In genomic region chr15:74433592-74434259, GRCh38 we compare ENCODE assay signal across 8 cellular contexts. TPM values are rescaled to one million over a fixed set of nuclear protein-coding genes. Genes with fewer than 3 reads are reported as not detected.
DNase-seq lines count a peak whose midpoint lies in the region; ATAC-seq and TF ChIP-seq lines count a peak whose summit lies in the region.

A gene with protein sequence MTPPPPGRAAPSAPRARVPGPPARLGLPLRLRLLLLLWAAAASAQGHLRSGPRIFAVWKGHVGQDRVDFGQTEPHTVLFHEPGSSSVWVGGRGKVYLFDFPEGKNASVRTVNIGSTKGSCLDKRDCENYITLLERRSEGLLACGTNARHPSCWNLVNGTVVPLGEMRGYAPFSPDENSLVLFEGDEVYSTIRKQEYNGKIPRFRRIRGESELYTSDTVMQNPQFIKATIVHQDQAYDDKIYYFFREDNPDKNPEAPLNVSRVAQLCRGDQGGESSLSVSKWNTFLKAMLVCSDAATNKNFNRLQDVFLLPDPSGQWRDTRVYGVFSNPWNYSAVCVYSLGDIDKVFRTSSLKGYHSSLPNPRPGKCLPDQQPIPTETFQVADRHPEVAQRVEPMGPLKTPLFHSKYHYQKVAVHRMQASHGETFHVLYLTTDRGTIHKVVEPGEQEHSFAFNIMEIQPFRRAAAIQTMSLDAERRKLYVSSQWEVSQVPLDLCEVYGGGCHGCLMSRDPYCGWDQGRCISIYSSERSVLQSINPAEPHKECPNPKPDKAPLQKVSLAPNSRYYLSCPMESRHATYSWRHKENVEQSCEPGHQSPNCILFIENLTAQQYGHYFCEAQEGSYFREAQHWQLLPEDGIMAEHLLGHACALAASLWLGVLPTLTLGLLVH (minus strand): TSS chr15:74433958. CDS start chr15:74433918, 40 bp downstream.

- H3K27ac ChIP-seq in KMS-11: no peak within 1 kb of the TSS
- peak within 1 kb of the TSS; percentile 3 to 49 for H3K27ac ChIP-seq in ovary
- no peak within 1 kb of the TSS for H3K27ac ChIP-seq in thyroid gland

- H3K9me3 ChIP-seq in ovary (no peaks in the 10 kb centered on the region), thyroid gland (no peaks in the 10 kb centered on the region)

- intact Hi-C loops in Right ventricle myocardium inferior (cut with DNase I) (loop anchor here (10.0 kb wide), 1 partner anchor 181 kb away; the partner anchor contains the start of gene CLK3), ovary (cut with DNase I) (loop anchor here in 1 of 4 donors (2.0 kb wide), 1 partner anchor 51 kb away; no protein-coding TSS in a partner anchor), thyroid gland (cut with DNase I) (no loop called here)

- ATAC-seq in GM21515 (IDR thresholded peaks at IDR 0.05; ENCODE audit: unreplicated experiment): peak; percentile 54
- ATAC-seq in activated naive CD4-positive, alpha-beta T cell treated with anti-CD3 and anti-CD28 coated beads, Interleukin-2, amount 50 U/mL, for 72 hours: peak; percentile 83 to 93
- ATAC-seq in Right ventricle myocardium inferior: peak; percentile 91

- peaks cover 19 to 26% of the 10 kb centered on the region in 2 donors for H3K36me3 Mint-ChIP-seq in activated naive CD4-positive, alpha-beta T cell treated with anti-CD3 and anti-CD28 coated beads, Interleukin-2, amount 50 U/mL, for 72 hours

- peak within 1 kb of the TSS; percentile 29; the same call in 1 of the 2 replicates for H3K4me2 ChIP-seq in KMS-11

- H2AFZ ChIP-seq in KMS-11 (ENCODE audit: low read depth): peak within 1 kb of the TSS; percentile 64

- no peaks in the 10 kb centered on the region for H3K9me3 Mint-ChIP-seq in activated naive CD4-positive, alpha-beta T cell treated with anti-CD3 and anti-CD28 coated beads, Interleukin-2, amount 50 U/mL, for 72 hours

- peak within 1 kb of the TSS; percentile 81 to 82 for H3K27ac Mint-ChIP-seq in activated naive CD4-positive, alpha-beta T cell treated with anti-CD3 and anti-CD28 coated beads, Interleukin-2, amount 50 U/mL, for 72 hours

- peaks cover 3% of the 10 kb centered on the region for H3K4me1 ChIP-seq in KMS-11 (ENCODE audit: low read depth, poor library complexity, severe bottlenecking)
- H3K4me1 ChIP-seq in ovary (ENCODE audit: insufficient read depth): peaks cover 9% of the 10 kb centered on the region
- H3K4me1 ChIP-seq in thyroid gland: peaks cover 0 to 17% of the 10 kb centered on the region in 2 donors

- H3K9ac ChIP-seq in KMS-11: no peak within 1 kb of the TSS

- H3K27me3 ChIP-seq in KMS-11 (ENCODE audit: insufficient read depth, low read depth) (peaks cover 26% of the 10 kb centered on the region; the same call in 1 of the 2 replicates), ovary (no peaks in the 10 kb centered on the region), thyroid gland (no peaks in the 10 kb centered on the region)

- TF ChIP-seq CTCF in KMS-11 (conservative IDR thresholded peaks at IDR 0.05; ENCODE audit: low read depth, low read length) (no peak), ovary (IDR thresholded peaks at IDR 0.05) (peak in 1 of 3 donors; percentile 23), thyroid gland (IDR thresholded peaks at IDR 0.05) (no peak)

- H3K79me2 ChIP-seq in KMS-11 (ENCODE audit: insufficient read depth, low read depth): no peaks in the 10 kb centered on the region

- peak; percentile 69 for TF ChIP-seq POLR2A in ovary (IDR thresholded peaks at IDR 0.05)
- peak in 1 of 2 donors; percentile 68 for TF ChIP-seq POLR2A in thyroid gland (IDR thresholded peaks at IDR 0.05)

- no peak for TF ChIP-seq EP300 in ovary (IDR thresholded peaks at IDR 0.05)

- WGBS in ovary, 3 donors: 0 to 1% (median 1%) methylated on average over 54 to 75 of the region's 75 CpGs
- WGBS in thyroid gland, 2 donors: 8% methylated on average over 16 of the region's 75 CpGs; no CpG with 5 or more reads in 1 of the 2 donors

- DNase-seq in DMS53 (lab: John Stamatoyannopoulos, UW) (peak; percentile 86), SKM-1 (lab: John Stamatoyannopoulos, UW; ENCODE audit: unreplicated experiment) (peak; percentile 67), Right ventricle myocardium inferior (ENCODE audit: missing footprints) (peak; percentile 92), ovary (peak; percentile 79 to 86 (median 85)), thyroid gland (peak; percentile 74 to 77)
- peak; percentile 83 to 89 for DNase-seq in activated naive CD4-positive, alpha-beta T cell treated with anti-CD3 and anti-CD28 coated beads, Interleukin-2, amount 50 U/mL, for 72 hours (ENCODE audit: low spot score in 2 of 2)

- no peaks in the 10 kb centered on the region for H3K36me3 ChIP-seq in KMS-11 (ENCODE audit: insufficient read depth)
- H3K36me3 ChIP-seq in ovary: no peaks in the 10 kb centered on the region
- H3K36me3 ChIP-seq in thyroid gland: no peaks in the 10 kb centered on the region

- no peak within 1 kb of the TSS for H3K4me3 ChIP-seq in KMS-11 (IDR thresholded peaks at IDR 0.05; ENCODE audit: insufficient read depth, low read depth, low read length)
- H3K4me3 ChIP-seq in ovary: peak within 1 kb of the TSS; percentile 54
- H3K4me3 ChIP-seq in thyroid gland (replicated peaks in 1 of 3): peak within 1 kb of the TSS; percentile 37 to 56 (median 42)

- H4K20me1 ChIP-seq in KMS-11 (ENCODE audit: insufficient read depth): no peaks in the 10 kb centered on the region

RNA-seq across cellular contexts. Expression of the gene that starts here (rescaled TPM):
- total RNA-seq in activated naive CD4-positive, alpha-beta T cell treated with anti-CD3 and anti-CD28 coated beads, Interleukin-2, amount 50 U/mL, for 72 hours: 10 to 100 TPM; 47.8 to 53.6 TPM
- total RNA-seq in Right ventricle myocardium inferior (1.6 TPM), ovary (10 to 100 TPM in 3 of 7 donors, 1 to 10 TPM in 4; 3.2 to 10.1 (median 8.3) TPM), thyroid gland (1 to 10 TPM in 3 of 4 donors, under 1 TPM in 1; 0.29 to 2.0 (median 1.6) TPM)
- polyA plus RNA-seq in ovary: 10 to 100 TPM in 1 of 2 donors, 1 to 10 TPM in 1; 9.0 to 98.6 TPM

Comparison
In these comparisons a context has a peak if more than half of its experiments do, and no peak if none do; other contexts are left out.
1. RNA of the gene that starts here (total RNA-seq): 47.8 to 53.6 TPM in activated naive CD4-positive, alpha-beta T cell treated with anti-CD3 and anti-CD28 coated beads, Interleukin-2, amount 50 U/mL, for 72 hours; 3.2 to 10.1 TPM in ovary, 0.29 to 2.0 TPM in thyroid gland and 1.6 TPM in Right ventricle myocardium inferior (single experiment); every median in the first group is over 4 times any median in the second.
2. H3K27ac ChIP-seq: peak in ovary (2 of 2); none in KMS-11 (single experiment) and thyroid gland (0 of 3).
3. Peak in every context shown above with its lines, with median percentiles within 50 percentile points of each other: DNase-seq and ATAC-seq.